Comparison of ENCODE assay signal across 30 cellular contexts in genomic region chr2:27149575-27150405, GRCh38. TPM values are rescaled to one million over a fixed set of nuclear protein-coding genes. Genes with fewer than 3 reads are reported as not detected.
DNase-seq lines count a peak whose midpoint lies in the region; ATAC-seq, FAIRE-seq and TF ChIP-seq lines count a peak whose summit lies in the region.
"Had no signal": no experiment of that assay in that cellular context is flagged by ENCODE, and none has a peak within 500 bp of the region (broad histone marks: within the 10 kb centered on the region; RNA-seq: fewer than 3 reads in every experiment).

No MANE protein-coding gene starts in this region.

- H3K23me2 ChIP-seq in H1 (ENCODE audit: low read depth, low read length) = no peaks in the 10 kb centered on the region

- peak overlapping the region; percentile 27; the same call in 1 of the 2 replicates for H2BK12ac ChIP-seq in H1 (ENCODE audit: low read depth, low read length)

- H3K14ac ChIP-seq in H1 (ENCODE audit: insufficient read length) = no peak overlapping the region

- no peak overlapping the region for H2BK15ac ChIP-seq in H1 (ENCODE audit: low read length)

- H3K27me3 ChIP-seq in right cardiac atrium (ENCODE audit: control insufficient read depth, insufficient read depth) (no peaks in the 10 kb centered on the region), H1 (replicated peaks in 1 of 4; ENCODE audit: control insufficient read depth in 3 of 4, extremely low read depth in 1 of 4, insufficient read depth in 3 of 4, low read length in 3 of 4) (no peaks in the 10 kb centered on the region), uterus (no peaks in the 10 kb centered on the region), vagina (no peaks in the 10 kb centered on the region), esophagus muscularis mucosa (peaks cover 0 to 16% (median 0%) of the 10 kb centered on the region in 4 donors)
- H3K27me3 ChIP-seq: BE2C had no signal

- H3K9me3 ChIP-seq in right cardiac atrium (ENCODE audit: control insufficient read depth, low read length) = no peaks in the 10 kb centered on the region
- H3K9me3 ChIP-seq in H1 (ENCODE audit: insufficient read depth in 2 of 2, low read depth in 1 of 2, low read length in 1 of 2) = no peaks in the 10 kb centered on the region
- H3K9me3 ChIP-seq in uterus = no peaks in the 10 kb centered on the region
- H3K9me3 ChIP-seq in vagina = no peaks in the 10 kb centered on the region
- H3K9me3 ChIP-seq in esophagus muscularis mucosa = no peaks in the 10 kb centered on the region
- H3K9me3 ChIP-seq: BE2C had no signal

- H2BK20ac ChIP-seq in H1 (ENCODE audit: low read length) = no peak overlapping the region

- H4K91ac ChIP-seq in H1 (replicated peaks; ENCODE audit: insufficient read length, low read length) = no peak overlapping the region

- no peak overlapping the region for H3K4ac ChIP-seq in H1 (replicated peaks; ENCODE audit: insufficient read length, low read depth, low read length)

- H3K79me1 ChIP-seq in H1 (ENCODE audit: low read depth, low read length) = no peaks in the 10 kb centered on the region

- 86% methylated on average over 29 of the region's 29 CpGs for WGBS in right cardiac atrium
- 87% methylated on average over 21 of the region's 29 CpGs; no CpG with 5 or more reads in 1 of the 2 experiments for WGBS in H1 (ENCODE audit: extremely low coverage in 1 of 2, insufficient coverage in 1 of 2, insufficient read length in 1 of 2, insufficient replicate concordance in 2 of 2, low coverage in 1 of 2, low lambda C conversion rate in 2 of 2, missing lambda C conversion rate in 1 of 2), 2 experiments
- 84% methylated on average over 9 of the region's 29 CpGs for WGBS in esophagus muscularis mucosa

- no peak overlapping the region for H2BK5ac ChIP-seq in H1 (ENCODE audit: low read depth, low read length)

- TF ChIP-seq RAD21 in H1 (IDR thresholded peaks at IDR 0.05 in 1 of 2, conservative IDR thresholded peaks at IDR 0.05 in 1 of 2; ENCODE audit: low read depth in 2 of 2, low read length in 2 of 2) = no peak

- ATAC-seq in right cardiac atrium (peak; percentile 44 to 62), Right ventricle myocardium inferior (no peak)

- no peak overlapping the region for H2BK120ac ChIP-seq in H1 (replicated peaks; ENCODE audit: low read depth, low read length)

- H3K4me2 ChIP-seq in H1 (ENCODE audit: insufficient read depth in 1 of 2, low read depth in 2 of 2, low read length in 2 of 2) = no peak overlapping the region
- H3K4me2 ChIP-seq: PC-9 had no signal

- H3K36me3 ChIP-seq in H1 (ENCODE audit: control insufficient read depth in 2 of 4, insufficient read depth in 4 of 4, low read length in 3 of 4) = no peaks in the 10 kb centered on the region
- no peaks in the 10 kb centered on the region for H3K36me3 ChIP-seq in uterus
- no peaks in the 10 kb centered on the region for H3K36me3 ChIP-seq in vagina
- no peaks in the 10 kb centered on the region for H3K36me3 ChIP-seq in esophagus muscularis mucosa
- H3K36me3 ChIP-seq: BE2C had no signal

- intact Hi-C loops in right cardiac atrium (cut with DNase I) = no loop called here
- intact Hi-C loops in Right ventricle myocardium inferior (cut with DNase I) = no loop called here
- intact Hi-C loops in posterior vena cava (cut with DNase I) = no loop called here
- intact Hi-C loops in uterus (cut with DNase I; ENCODE audit: low total_unique reads) = no loop called here
- intact Hi-C loops in vagina (cut with DNase I) = no loop called here
- intact Hi-C loops in esophagus muscularis mucosa (cut with DNase I) = no loop called here

- H3K9ac ChIP-seq in H1 (replicated peaks in 1 of 4; ENCODE audit: extremely low read depth in 1 of 4, low read depth in 3 of 4, low read length in 3 of 4) = no peak overlapping the region

- no peak overlapping the region for H3K56ac ChIP-seq in H1 (replicated peaks; ENCODE audit: insufficient read length, low read depth, low read length)

- CTCF ChIA-PET in H1 (lab: Charles Lee; ENCODE audit: partially characterized antibody) = interaction anchor here (0.6 to 5.6 kb wide), 9 partner anchors 9 to 130 kb away, joined by 3 to 27 read pairs (median 4); no protein-coding TSS in a partner anchor

- no peak overlapping the region for H2AK5ac ChIP-seq in H1 (ENCODE audit: low read depth, low read length)

- TF ChIP-seq POLR2A in H1 (IDR thresholded peaks at IDR 0.05; ENCODE audit: control extremely low read depth in 1 of 2, low read depth in 2 of 2, low read length in 2 of 2) = no peak
- no peak for TF ChIP-seq POLR2A in uterus (IDR thresholded peaks at IDR 0.05)
- TF ChIP-seq POLR2A in vagina (IDR thresholded peaks at IDR 0.05) = no peak
- TF ChIP-seq POLR2A in esophagus muscularis mucosa (IDR thresholded peaks at IDR 0.05; ENCODE audit: low read depth) = no peak

- H3K18ac ChIP-seq in H1 (ENCODE audit: extremely low read depth, low read length) = no peak overlapping the region; the same call in 1 of the 2 replicates

- no peak for TF ChIP-seq CTCF in H1 (IDR thresholded peaks at IDR 0.05; ENCODE audit: control extremely low read depth in 1 of 3, insufficient read depth in 1 of 3, low read depth in 1 of 3, low read length in 3 of 3)
- no peak for TF ChIP-seq CTCF in uterus (IDR thresholded peaks at IDR 0.05)
- no peak for TF ChIP-seq CTCF in vagina (IDR thresholded peaks at IDR 0.05)
- TF ChIP-seq CTCF in esophagus muscularis mucosa (IDR thresholded peaks at IDR 0.05) = no peak

- POLR2A ChIA-PET in H1 (lab: Charles Lee; ENCODE audit: partially characterized antibody) = interaction anchor here (0.9 to 1.7 kb wide), 5 partner anchors 11 to 99 kb away, joined by 3 to 5 read pairs (median 4); partner anchors contain the start of gene PRR30

- H4K8ac ChIP-seq in H1 (ENCODE audit: extremely low read depth, insufficient read depth, low read length) = peak overlapping the region; percentile 16; the same call in 1 of the 2 replicates

- no peaks in the 10 kb centered on the region for H4K20me1 ChIP-seq in H1 (replicated peaks in 1 of 2; ENCODE audit: control insufficient read depth in 1 of 2, insufficient read depth in 2 of 2, low read length in 2 of 2)

- DNase-seq in right cardiac atrium = no peak
- DNase-seq in Right ventricle myocardium inferior (ENCODE audit: missing footprints) = no peak
- DNase-seq in H1 (ENCODE audit: low read depth in 1 of 2, low spot score in 2 of 2) = no peak
- peak; percentile 55 for DNase-seq in posterior vena cava (ENCODE audit: low spot score)
- DNase-seq in uterus = no peak
- DNase-seq in vagina (ENCODE audit: extremely low spot score in 2 of 2) = no peak
- no peak for DNase-seq in ureter (ENCODE audit: low spot score)
- DNase-seq in esophagus muscularis mucosa (ENCODE audit: extremely low spot score) = no peak
- DNase-seq: BE2C, Calu3, DMS79 treated with DMSO at 0.1 percent for 48 hours, GF-D8, GOT3, HCEC 1CT, IMR-90, KG1, MM.1S, NCI-H1092, NCI-H1417 treated with DMSO at 0.1 percent for 48 hours, NCI-H1694 treated with DMSO at 0.1 percent for 48 hours, NCI-H2171 treated with DMSO at 0.1 percent for 48 hours, NCI-H345, NCI-H510A treated with DMSO at 0.1 percent for 48 hours, NCI-H774, PC-9, RPMI8226, SHP77 had no signal

- no peak overlapping the region for H2AFZ ChIP-seq in H1 (ENCODE audit: low read length)
- H2AFZ ChIP-seq: PC-9 had no signal

- H3K23ac ChIP-seq in H1 (ENCODE audit: insufficient read length) = no peak overlapping the region

- H3K4me3 ChIP-seq in right cardiac atrium (ENCODE audit: low read length) = no peak overlapping the region
- no peak overlapping the region for H3K4me3 ChIP-seq in H1 (ENCODE audit: extremely low read depth in 1 of 4, insufficient read depth in 2 of 4, low read depth in 3 of 4, low read length in 4 of 4)
- peak overlapping the region; percentile 45 to 49 for H3K4me3 ChIP-seq in uterus
- H3K4me3 ChIP-seq in vagina = peak overlapping the region in 1 of 2 donors; percentile 8
- H3K4me3 ChIP-seq in esophagus muscularis mucosa = no peak overlapping the region
- H3K4me3 ChIP-seq: PC-9 had no signal

- TF ChIP-seq EP300 in H1 (IDR thresholded peaks at IDR 0.05; ENCODE audit: borderline replicate concordance in 1 of 2, low read depth in 2 of 2, low read length in 2 of 2) (no peak), esophagus muscularis mucosa (IDR thresholded peaks at IDR 0.05) (no peak)

- no peak overlapping the region for H4K5ac ChIP-seq in H1 (ENCODE audit: insufficient read length, low read depth, low read length)

- H3K27ac ChIP-seq in right cardiac atrium (ENCODE audit: low read length) = no peak overlapping the region
- no peak overlapping the region for H3K27ac ChIP-seq in H1 (ENCODE audit: low read depth, low read length)
- peak overlapping the region; percentile 92 to 93 for H3K27ac ChIP-seq in uterus
- no peak overlapping the region for H3K27ac ChIP-seq in vagina
- H3K27ac ChIP-seq in esophagus muscularis mucosa (replicated peaks in 1 of 4) = no peak overlapping the region
- H3K27ac ChIP-seq: 22Rv1, PC-9 had no signal

- peaks cover 5% of the 10 kb centered on the region for H3K4me1 ChIP-seq in right cardiac atrium (ENCODE audit: control insufficient read depth, insufficient read depth, low read length)
- H3K4me1 ChIP-seq in H1 (replicated peaks in 1 of 4; ENCODE audit: control insufficient read depth in 3 of 4, insufficient read depth in 4 of 4, low read length in 3 of 4) = no peaks in the 10 kb centered on the region; a peak in 1 of 7 replicates
- H3K4me1 ChIP-seq in uterus = peaks cover 0 to 6% of the 10 kb centered on the region in 2 donors
- H3K4me1 ChIP-seq in vagina = peaks cover 10% of the 10 kb centered on the region
- no peaks in the 10 kb centered on the region for H3K4me1 ChIP-seq in esophagus muscularis mucosa
- H3K4me1 ChIP-seq: BE2C had no signal

- FAIRE-seq in H1 (lab: Jason Lieb, UNC) = no peak
- FAIRE-seq: GM12891 had no signal

- no peaks in the 10 kb centered on the region for H3K79me2 ChIP-seq in H1 (ENCODE audit: control insufficient read depth in 1 of 2, insufficient read depth in 2 of 2, low read length in 2 of 2)

RNA-seq across cellular contexts. Expression of gene TCF23, which starts 1.0 kb away (rescaled TPM):
- total RNA-seq in right cardiac atrium = under 1 TPM; 0.06 to 0.15 (median 0.11) TPM
- polyA plus RNA-seq in right cardiac atrium = 0.05 TPM
- 0.16 TPM for total RNA-seq in Right ventricle myocardium inferior
- not detected in 2 replicates for total RNA-seq in H1 (2021; fragmentation: NEBNext Ultra II Directional; extraction: Animal tissue kit (Norgen Biotek cat#: 25700))
- 0.02 TPM in 2 replicates for polyA plus RNA-seq in H1 (2011; rRNA removed)
- 0.04 TPM for polyA plus RNA-seq in H1 (2011; cell fraction: cytosol; rRNA removed)
- polyA plus RNA-seq in H1 (2011; cell fraction: nucleus; rRNA removed) = 0.03 TPM
- polyA plus RNA-seq in H1 (2012, experiment 1 of 2) = 0.07 TPM in 1 of 4 replicates, not detected in the others
- not detected for polyA plus RNA-seq in H1 (2012, experiment 2 of 2)
- not detected for polyA plus RNA-seq in H1 (2013, experiment 1 of 2)
- under 0.01 TPM for polyA plus RNA-seq in H1 (2013, experiment 2 of 2)
- polyA minus RNA-seq in H1 (2011; rRNA and poly(A)+ RNA removed) = not detected in 2 replicates
- polyA minus RNA-seq in H1 (2011; cell fraction: cytosol; rRNA and poly(A)+ RNA removed) = not detected
- polyA minus RNA-seq in H1 (2011; cell fraction: nucleus; rRNA and poly(A)+ RNA removed) = not detected
- 10 to 100 TPM in 1 of 2 donors, 1 to 10 TPM in 1; 5.0 to 10.7 TPM for total RNA-seq in posterior vena cava
- 10 to 100 TPM; 19.4 to 84.6 (median 32.0) TPM for total RNA-seq in uterus
- total RNA-seq in vagina = 7.4 TPM
- total RNA-seq in ureter = 0.42 TPM
- total RNA-seq in esophagus muscularis mucosa = not detected
- total RNA-seq: Calu3, IMR-90, PC-9, SK-MEL-5 had no signal
- polyA plus RNA-seq: IMR-90 had no signal

RNA-seq across cellular contexts. Expression of gene PRR30, which starts 10.6 kb away (rescaled TPM):
- total RNA-seq in right cardiac atrium = not detected
- not detected for polyA plus RNA-seq in right cardiac atrium
- total RNA-seq in Right ventricle myocardium inferior = not detected
- not detected in 2 replicates for total RNA-seq in H1 (2021; fragmentation: NEBNext Ultra II Directional; extraction: Animal tissue kit (Norgen Biotek cat#: 25700))
- not detected in 2 replicates for polyA plus RNA-seq in H1 (2011; rRNA removed)
- not detected for polyA plus RNA-seq in H1 (2011; cell fraction: cytosol; rRNA removed)
- polyA plus RNA-seq in H1 (2011; cell fraction: nucleus; rRNA removed) = not detected
- polyA plus RNA-seq in H1 (2012, experiment 1 of 2) = not detected in 4 replicates
- not detected for polyA plus RNA-seq in H1 (2012, experiment 2 of 2)
- not detected for polyA plus RNA-seq in H1 (2013, experiment 1 of 2)
- polyA plus RNA-seq in H1 (2013, experiment 2 of 2) = not detected
- polyA minus RNA-seq in H1 (2011; rRNA and poly(A)+ RNA removed) = not detected in 2 replicates
- not detected for polyA minus RNA-seq in H1 (2011; cell fraction: cytosol; rRNA and poly(A)+ RNA removed)
- polyA minus RNA-seq in H1 (2011; cell fraction: nucleus; rRNA and poly(A)+ RNA removed) = not detected
- not detected for total RNA-seq in posterior vena cava
- not detected for total RNA-seq in uterus
- total RNA-seq in vagina = not detected
- total RNA-seq in ureter = not detected
- not detected for total RNA-seq in esophagus muscularis mucosa
- total RNA-seq: Calu3, IMR-90, PC-9, SK-MEL-5 had no signal
- polyA plus RNA-seq: IMR-90 had no signal

RNA-seq across cellular contexts. Expression of gene PREB, which starts 15.4 kb away (rescaled TPM):
- total RNA-seq in right cardiac atrium = 10 to 100 TPM; 46.3 to 52.7 (median 47.9) TPM
- polyA plus RNA-seq in right cardiac atrium = 48.5 TPM
- 54.5 TPM for total RNA-seq in Right ventricle myocardium inferior
- total RNA-seq in H1 (2021; fragmentation: NEBNext Ultra II Directional; extraction: Animal tissue kit (Norgen Biotek cat#: 25700)) = 51.2 and 54.1 TPM in 2 replicates
- polyA plus RNA-seq in H1 (2011; rRNA removed) = 72.2 and 74.4 TPM in 2 replicates
- polyA plus RNA-seq in H1 (2011; cell fraction: cytosol; rRNA removed) = 71.6 TPM
- polyA plus RNA-seq in H1 (2011; cell fraction: nucleus; rRNA removed) = 92.0 TPM
- polyA plus RNA-seq in H1 (2012, experiment 1 of 2) = 36.7 to 55.6 TPM (median 49.3 TPM) in 4 replicates
- polyA plus RNA-seq in H1 (2012, experiment 2 of 2) = 69.2 TPM
- polyA plus RNA-seq in H1 (2013, experiment 1 of 2) = 37.6 TPM
- 36.8 TPM for polyA plus RNA-seq in H1 (2013, experiment 2 of 2)
- polyA minus RNA-seq in H1 (2011; rRNA and poly(A)+ RNA removed) = 87.7 and 101 TPM in 2 replicates
- polyA minus RNA-seq in H1 (2011; cell fraction: cytosol; rRNA and poly(A)+ RNA removed) = 21.7 TPM
- 27.5 TPM for polyA minus RNA-seq in H1 (2011; cell fraction: nucleus; rRNA and poly(A)+ RNA removed)
- total RNA-seq in posterior vena cava = 10 to 100 TPM; 90.7 to 92.3 TPM
- total RNA-seq in uterus = 10 to 100 TPM; 37.7 to 91.0 (median 62.9) TPM
- 57.5 TPM for total RNA-seq in vagina
- 45.6 TPM for total RNA-seq in ureter
- 10 to 100 TPM; 39.9 to 64.7 (median 48.3) TPM for total RNA-seq in esophagus muscularis mucosa

RNA-seq across cellular contexts. Expression of gene ABHD1, which starts 26.2 kb away (rescaled TPM):
- total RNA-seq in right cardiac atrium (1 to 10 TPM; 1.6 to 4.7 (median 2.6) TPM), Right ventricle myocardium inferior (2.4 TPM), posterior vena cava (under 1 TPM; 0.37 to 0.48 TPM), uterus (1 to 10 TPM in 1 of 4 donors, not detected in 3; 1.2 TPM), vagina (not detected), ureter (0.78 TPM), esophagus muscularis mucosa (under 1 TPM in 1 of 4 donors, not detected in 3; 0.92 TPM)
- polyA plus RNA-seq in right cardiac atrium (5.1 TPM), H1 (2011; rRNA removed) (0.88 and 1.1 TPM in 2 replicates)
- 0.20 and 0.50 TPM in 2 replicates for total RNA-seq in H1 (2021; fragmentation: NEBNext Ultra II Directional; extraction: Animal tissue kit (Norgen Biotek cat#: 25700))
- polyA plus RNA-seq in H1 (2011; cell fraction: cytosol; rRNA removed) = 0.70 TPM
- 0.94 TPM for polyA plus RNA-seq in H1 (2011; cell fraction: nucleus; rRNA removed)
- 0.35 to 0.93 TPM (median 0.38 TPM) in 4 replicates for polyA plus RNA-seq in H1 (2012, experiment 1 of 2)
- not detected for polyA plus RNA-seq in H1 (2012, experiment 2 of 2)
- polyA plus RNA-seq in H1 (2013, experiment 1 of 2) = 0.26 TPM
- 0.15 TPM for polyA plus RNA-seq in H1 (2013, experiment 2 of 2)
- polyA minus RNA-seq in H1 (2011; rRNA and poly(A)+ RNA removed) = 0.28 and 0.78 TPM in 2 replicates
- not detected for polyA minus RNA-seq in H1 (2011; cell fraction: cytosol; rRNA and poly(A)+ RNA removed)
- polyA minus RNA-seq in H1 (2011; cell fraction: nucleus; rRNA and poly(A)+ RNA removed) = 0.80 TPM
- total RNA-seq: IMR-90, PC-9 had no signal

RNA-seq across cellular contexts. Expression of gene CGREF1, which starts 30.9 kb away (rescaled TPM):
- 1 to 10 TPM; 4.0 to 9.6 (median 5.6) TPM for total RNA-seq in right cardiac atrium
- 4.7 TPM for polyA plus RNA-seq in right cardiac atrium
- 0.84 TPM for total RNA-seq in Right ventricle myocardium inferior
- total RNA-seq in H1 (2021; fragmentation: NEBNext Ultra II Directional; extraction: Animal tissue kit (Norgen Biotek cat#: 25700)) = 3.4 and 3.5 TPM in 2 replicates
- polyA plus RNA-seq in H1 (2011; rRNA removed) = 2.5 and 3.7 TPM in 2 replicates
- polyA plus RNA-seq in H1 (2011; cell fraction: cytosol; rRNA removed) = 3.6 TPM
- polyA plus RNA-seq in H1 (2011; cell fraction: nucleus; rRNA removed) = 4.3 TPM
- polyA plus RNA-seq in H1 (2012, experiment 1 of 2) = 2.3 to 4.1 TPM (median 3.1 TPM) in 4 replicates
- polyA plus RNA-seq in H1 (2012, experiment 2 of 2) = 1.6 TPM
- polyA plus RNA-seq in H1 (2013, experiment 1 of 2) = 6.9 TPM
- 7.4 TPM for polyA plus RNA-seq in H1 (2013, experiment 2 of 2)
- 2.1 and 2.7 TPM in 2 replicates for polyA minus RNA-seq in H1 (2011; rRNA and poly(A)+ RNA removed)
- polyA minus RNA-seq in H1 (2011; cell fraction: cytosol; rRNA and poly(A)+ RNA removed) = 2.7 TPM
- 1.00 TPM for polyA minus RNA-seq in H1 (2011; cell fraction: nucleus; rRNA and poly(A)+ RNA removed)
- total RNA-seq in posterior vena cava = 10 to 100 TPM; 25.8 to 27.8 TPM
- total RNA-seq in uterus = 10 to 100 TPM in 2 of 4 donors, 1 to 10 TPM in 2; 2.3 to 22.9 (median 9.7) TPM
- 2.2 TPM for total RNA-seq in vagina
- total RNA-seq in ureter = 1.9 TPM
- total RNA-seq in esophagus muscularis mucosa = 1 to 10 TPM in 1 of 4 donors, under 1 TPM in 2, not detected in 1; 0.50 to 1.4 (median 0.92) TPM

Comparison
In these comparisons a context has a peak if more than half of its experiments do, and no peak if none do; other contexts are left out.
1. H3K27ac ChIP-seq: peak in uterus (2 of 2); none in right cardiac atrium (single experiment), H1 (single experiment), vagina (single experiment) and esophagus muscularis mucosa (0 of 4).
2. H3K4me3 ChIP-seq: peak in uterus (2 of 2); none in right cardiac atrium (single experiment), H1 (0 of 4) and esophagus muscularis mucosa (0 of 4).